In the genomic region with DNA sequence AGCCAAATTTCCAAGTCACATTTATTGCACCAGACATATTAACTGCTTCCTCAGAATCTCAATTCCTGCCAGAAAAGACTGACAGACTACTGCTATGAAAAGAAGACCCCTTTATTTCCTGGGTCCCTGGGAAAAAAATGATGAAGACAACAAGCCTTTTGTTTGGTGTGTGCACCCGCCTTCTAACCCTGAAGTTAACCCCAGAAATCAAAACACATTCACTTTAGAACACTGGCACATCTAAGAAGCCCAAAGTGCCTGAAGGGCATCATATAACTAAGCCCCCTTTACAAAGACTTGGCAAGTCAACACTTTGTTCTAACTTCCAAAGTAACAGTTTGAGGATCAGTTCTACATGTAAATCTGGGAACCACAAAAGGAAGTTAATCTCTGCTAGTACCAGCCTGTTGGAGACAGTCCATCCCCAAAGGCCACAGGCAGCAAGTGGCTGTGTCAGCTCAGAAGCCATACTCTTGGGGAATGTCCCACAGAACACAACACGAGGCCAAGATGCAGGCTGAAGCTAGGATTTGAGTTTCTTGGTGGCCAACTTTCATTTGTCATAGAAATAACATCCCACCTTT, we compare ENCODE assay signal across 1 cellular context.
TF ChIP-seq lines count a peak whose summit lies in the region.

No MANE protein-coding gene starts in this region.

TF ChIP-seq in GM23338, 12 proteins besides CTCF, POLR2A, EP300 and RAD21 (continued from another document):
- TF ChIP-seq, protein P1, sequence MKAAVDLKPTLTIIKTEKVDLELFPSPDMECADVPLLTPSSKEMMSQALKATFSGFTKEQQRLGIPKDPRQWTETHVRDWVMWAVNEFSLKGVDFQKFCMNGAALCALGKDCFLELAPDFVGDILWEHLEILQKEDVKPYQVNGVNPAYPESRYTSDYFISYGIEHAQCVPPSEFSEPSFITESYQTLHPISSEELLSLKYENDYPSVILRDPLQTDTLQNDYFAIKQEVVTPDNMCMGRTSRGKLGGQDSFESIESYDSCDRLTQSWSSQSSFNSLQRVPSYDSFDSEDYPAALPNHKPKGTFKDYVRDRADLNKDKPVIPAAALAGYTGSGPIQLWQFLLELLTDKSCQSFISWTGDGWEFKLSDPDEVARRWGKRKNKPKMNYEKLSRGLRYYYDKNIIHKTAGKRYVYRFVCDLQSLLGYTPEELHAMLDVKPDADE (IDR thresholded peaks at IDR 0.05): no peak
- no peak for TF ChIP-seq STAT1 (IDR thresholded peaks at IDR 0.05; ENCODE audit: unreplicated experiment)
- no peak for TF ChIP-seq ZNF331 (CRISPR knock-in tag; IDR thresholded peaks at IDR 0.05; ENCODE audit: low read depth)
- TF ChIP-seq POLR2AphosphoS5 (IDR thresholded peaks at IDR 0.05; ENCODE audit: low read depth): no peak
- TF ChIP-seq, protein P2, sequence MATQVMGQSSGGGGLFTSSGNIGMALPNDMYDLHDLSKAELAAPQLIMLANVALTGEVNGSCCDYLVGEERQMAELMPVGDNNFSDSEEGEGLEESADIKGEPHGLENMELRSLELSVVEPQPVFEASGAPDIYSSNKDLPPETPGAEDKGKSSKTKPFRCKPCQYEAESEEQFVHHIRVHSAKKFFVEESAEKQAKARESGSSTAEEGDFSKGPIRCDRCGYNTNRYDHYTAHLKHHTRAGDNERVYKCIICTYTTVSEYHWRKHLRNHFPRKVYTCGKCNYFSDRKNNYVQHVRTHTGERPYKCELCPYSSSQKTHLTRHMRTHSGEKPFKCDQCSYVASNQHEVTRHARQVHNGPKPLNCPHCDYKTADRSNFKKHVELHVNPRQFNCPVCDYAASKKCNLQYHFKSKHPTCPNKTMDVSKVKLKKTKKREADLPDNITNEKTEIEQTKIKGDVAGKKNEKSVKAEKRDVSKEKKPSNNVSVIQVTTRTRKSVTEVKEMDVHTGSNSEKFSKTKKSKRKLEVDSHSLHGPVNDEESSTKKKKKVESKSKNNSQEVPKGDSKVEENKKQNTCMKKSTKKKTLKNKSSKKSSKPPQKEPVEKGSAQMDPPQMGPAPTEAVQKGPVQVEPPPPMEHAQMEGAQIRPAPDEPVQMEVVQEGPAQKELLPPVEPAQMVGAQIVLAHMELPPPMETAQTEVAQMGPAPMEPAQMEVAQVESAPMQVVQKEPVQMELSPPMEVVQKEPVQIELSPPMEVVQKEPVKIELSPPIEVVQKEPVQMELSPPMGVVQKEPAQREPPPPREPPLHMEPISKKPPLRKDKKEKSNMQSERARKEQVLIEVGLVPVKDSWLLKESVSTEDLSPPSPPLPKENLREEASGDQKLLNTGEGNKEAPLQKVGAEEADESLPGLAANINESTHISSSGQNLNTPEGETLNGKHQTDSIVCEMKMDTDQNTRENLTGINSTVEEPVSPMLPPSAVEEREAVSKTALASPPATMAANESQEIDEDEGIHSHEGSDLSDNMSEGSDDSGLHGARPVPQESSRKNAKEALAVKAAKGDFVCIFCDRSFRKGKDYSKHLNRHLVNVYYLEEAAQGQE (IDR thresholded peaks at IDR 0.05; ENCODE audit: unreplicated experiment): no peak
- no peak for TF ChIP-seq JUNB (IDR thresholded peaks at IDR 0.05; ENCODE audit: unreplicated experiment)
- TF ChIP-seq EZH2 (IDR thresholded peaks at IDR 0.05; ENCODE audit: low read depth, unreplicated experiment): no peak
- TF ChIP-seq, protein P3, sequence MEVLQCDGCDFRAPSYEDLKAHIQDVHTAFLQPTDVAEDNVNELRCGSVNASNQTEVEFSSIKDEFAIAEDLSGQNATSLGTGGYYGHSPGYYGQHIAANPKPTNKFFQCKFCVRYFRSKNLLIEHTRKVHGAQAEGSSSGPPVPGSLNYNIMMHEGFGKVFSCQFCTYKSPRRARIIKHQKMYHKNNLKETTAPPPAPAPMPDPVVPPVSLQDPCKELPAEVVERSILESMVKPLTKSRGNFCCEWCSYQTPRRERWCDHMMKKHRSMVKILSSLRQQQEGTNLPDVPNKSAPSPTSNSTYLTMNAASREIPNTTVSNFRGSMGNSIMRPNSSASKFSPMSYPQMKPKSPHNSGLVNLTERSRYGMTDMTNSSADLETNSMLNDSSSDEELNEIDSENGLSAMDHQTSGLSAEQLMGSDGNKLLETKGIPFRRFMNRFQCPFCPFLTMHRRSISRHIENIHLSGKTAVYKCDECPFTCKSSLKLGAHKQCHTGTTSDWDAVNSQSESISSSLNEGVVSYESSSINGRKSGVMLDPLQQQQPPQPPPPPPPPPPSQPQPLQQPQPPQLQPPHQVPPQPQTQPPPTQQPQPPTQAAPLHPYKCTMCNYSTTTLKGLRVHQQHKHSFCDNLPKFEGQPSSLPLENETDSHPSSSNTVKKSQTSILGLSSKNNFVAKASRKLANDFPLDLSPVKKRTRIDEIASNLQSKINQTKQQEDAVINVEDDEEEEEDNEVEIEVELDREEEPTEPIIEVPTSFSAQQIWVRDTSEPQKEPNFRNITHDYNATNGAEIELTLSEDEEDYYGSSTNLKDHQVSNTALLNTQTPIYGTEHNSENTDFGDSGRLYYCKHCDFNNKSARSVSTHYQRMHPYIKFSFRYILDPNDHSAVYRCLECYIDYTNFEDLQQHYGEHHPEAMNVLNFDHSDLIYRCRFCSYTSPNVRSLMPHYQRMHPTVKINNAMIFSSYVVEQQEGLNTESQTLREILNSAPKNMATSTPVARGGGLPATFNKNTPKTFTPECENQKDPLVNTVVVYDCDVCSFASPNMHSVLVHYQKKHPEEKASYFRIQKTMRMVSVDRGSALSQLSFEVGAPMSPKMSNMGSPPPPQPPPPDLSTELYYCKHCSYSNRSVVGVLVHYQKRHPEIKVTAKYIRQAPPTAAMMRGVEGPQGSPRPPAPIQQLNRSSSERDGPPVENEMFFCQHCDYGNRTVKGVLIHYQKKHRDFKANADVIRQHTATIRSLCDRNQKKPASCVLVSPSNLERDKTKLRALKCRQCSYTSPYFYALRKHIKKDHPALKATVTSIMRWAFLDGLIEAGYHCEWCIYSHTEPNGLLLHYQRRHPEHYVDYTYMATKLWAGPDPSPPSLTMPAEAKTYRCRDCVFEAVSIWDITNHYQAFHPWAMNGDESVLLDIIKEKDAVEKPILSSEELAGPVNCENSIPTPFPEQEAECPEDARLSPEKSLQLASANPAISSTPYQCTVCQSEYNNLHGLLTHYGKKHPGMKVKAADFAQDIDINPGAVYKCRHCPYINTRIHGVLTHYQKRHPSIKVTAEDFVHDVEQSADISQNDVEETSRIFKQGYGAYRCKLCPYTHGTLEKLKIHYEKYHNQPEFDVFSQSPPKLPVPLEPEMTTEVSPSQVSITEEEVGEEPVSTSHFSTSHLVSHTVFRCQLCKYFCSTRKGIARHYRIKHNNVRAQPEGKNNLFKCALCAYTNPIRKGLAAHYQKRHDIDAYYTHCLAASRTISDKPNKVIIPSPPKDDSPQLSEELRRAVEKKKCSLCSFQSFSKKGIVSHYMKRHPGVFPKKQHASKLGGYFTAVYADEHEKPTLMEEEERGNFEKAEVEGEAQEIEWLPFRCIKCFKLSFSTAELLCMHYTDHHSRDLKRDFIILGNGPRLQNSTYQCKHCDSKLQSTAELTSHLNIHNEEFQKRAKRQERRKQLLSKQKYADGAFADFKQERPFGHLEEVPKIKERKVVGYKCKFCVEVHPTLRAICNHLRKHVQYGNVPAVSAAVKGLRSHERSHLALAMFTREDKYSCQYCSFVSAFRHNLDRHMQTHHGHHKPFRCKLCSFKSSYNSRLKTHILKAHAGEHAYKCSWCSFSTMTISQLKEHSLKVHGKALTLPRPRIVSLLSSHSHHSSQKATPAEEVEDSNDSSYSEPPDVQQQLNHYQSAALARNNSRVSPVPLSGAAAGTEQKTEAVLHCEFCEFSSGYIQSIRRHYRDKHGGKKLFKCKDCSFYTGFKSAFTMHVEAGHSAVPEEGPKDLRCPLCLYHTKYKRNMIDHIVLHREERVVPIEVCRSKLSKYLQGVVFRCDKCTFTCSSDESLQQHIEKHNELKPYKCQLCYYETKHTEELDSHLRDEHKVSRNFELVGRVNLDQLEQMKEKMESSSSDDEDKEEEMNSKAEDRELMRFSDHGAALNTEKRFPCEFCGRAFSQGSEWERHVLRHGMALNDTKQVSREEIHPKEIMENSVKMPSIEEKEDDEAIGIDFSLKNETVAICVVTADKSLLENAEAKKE (CRISPR knock-in tag; IDR thresholded peaks at IDR 0.05): no peak
